Comparison of ENCODE assay signal across 10 cellular contexts in genomic region chr19:19410553-19411550, GRCh38. TPM values are rescaled to one million over a fixed set of nuclear protein-coding genes. Genes with fewer than 3 reads are reported as not detected.
A peak's percentile ranks its signal among the peaks of the same experiment; 100 is the strongest.
DNase-seq lines count a peak whose midpoint lies in the region; ATAC-seq and TF ChIP-seq lines count a peak whose summit lies in the region.
"Had no signal": no experiment of that assay in that cellular context is flagged by ENCODE, and none has a peak within 500 bp of the region (broad histone marks: within the 10 kb centered on the region; RNA-seq: fewer than 3 reads in every experiment).

No MANE protein-coding gene starts in this region.

- ATAC-seq in central memory CD8-positive, alpha-beta T cell (replicated peaks; ENCODE audit: extremely low read depth, poor library complexity, severe bottlenecking): peak; percentile 68
- ATAC-seq in HG03439 (IDR thresholded peaks at IDR 0.05; ENCODE audit: unreplicated experiment): no peak
- ATAC-seq: HCT116 had no signal

- H3K79me2 ChIP-seq in OCI-LY3 (ENCODE audit: low read length): peaks cover 99% of the 10 kb centered on the region

- H2AFZ ChIP-seq in OCI-LY3 (ENCODE audit: low read depth, low read length): no peak overlapping the region

- H3K4me2 ChIP-seq in OCI-LY3 (ENCODE audit: low read length): peak overlapping the region; percentile 48

- intact Hi-C loops in dorsolateral prefrontal cortex (cut with DNase I): no loop called here

- no peak overlapping the region for H3K9ac ChIP-seq in OCI-LY3 (ENCODE audit: low read length)

- H3K27ac ChIP-seq in OCI-LY3 (ENCODE audit: low read length): no peak overlapping the region
- H3K27ac ChIP-seq in dorsolateral prefrontal cortex: no peak overlapping the region
- H3K27ac ChIP-seq: Peyer's patch had no signal

- H3K4me3 ChIP-seq in OCI-LY3 (ENCODE audit: low read length) (peak overlapping the region; percentile 2; the same call in 1 of the 2 replicates), dorsolateral prefrontal cortex (no peak overlapping the region)
- H3K4me3 ChIP-seq: Peyer's patch had no signal

- peaks cover 81% of the 10 kb centered on the region for H4K20me1 ChIP-seq in OCI-LY3 (ENCODE audit: insufficient read depth, low read length)

- H3K9me3 Mint-ChIP-seq in central memory CD8-positive, alpha-beta T cell: no peaks in the 10 kb centered on the region

- no peaks in the 10 kb centered on the region for H3K9me3 ChIP-seq in OCI-LY3 (ENCODE audit: insufficient read depth, low read length)
- H3K9me3 ChIP-seq: Peyer's patch had no signal

- H3K27me3 Mint-ChIP-seq in central memory CD8-positive, alpha-beta T cell: no peaks in the 10 kb centered on the region

- peak overlapping the region; percentile 48 for H3K4me3 Mint-ChIP-seq in central memory CD8-positive, alpha-beta T cell

- H3K27ac Mint-ChIP-seq in central memory CD8-positive, alpha-beta T cell (ENCODE audit: low read depth): peak overlapping the region; percentile 60

- TF ChIP-seq CTCF in OCI-LY3 (IDR thresholded peaks at IDR 0.05; ENCODE audit: low read depth, low read length): no peak
- no peak for TF ChIP-seq CTCF in dorsolateral prefrontal cortex (IDR thresholded peaks at IDR 0.05 in 54 of 56, conservative IDR thresholded peaks at IDR 0.05 in 2 of 56; ENCODE audit: low read depth in 1 of 56, partially characterized antibody in 56 of 56)

- H3K4me1 ChIP-seq in OCI-LY3 (ENCODE audit: low read length): peaks cover 40% of the 10 kb centered on the region

- no peaks in the 10 kb centered on the region for H3K27me3 ChIP-seq in OCI-LY3 (ENCODE audit: low read depth, low read length)
- H3K27me3 ChIP-seq in dorsolateral prefrontal cortex: no peaks in the 10 kb centered on the region
- H3K27me3 ChIP-seq: Peyer's patch had no signal

- DNase-seq in activated CD4-positive, alpha-beta T cell treated with anti-CD3 and anti-CD28 coated beads for 24 hours (ENCODE audit: low read depth in 2 of 2): peak; percentile 23 to 27
- DNase-seq in activated CD4-positive, alpha-beta T cell treated with anti-CD3 and anti-CD28 coated beads, Interleukin-2, amount 50 U/mL, for 4 hours: no peak
- DNase-seq in central memory CD8-positive, alpha-beta T cell (ENCODE audit: low spot score in 2 of 2): peak in 1 of 2 donors; percentile 30
- peak; percentile 61 for DNase-seq in stimulated activated CD4-positive, alpha-beta T cell treated with anti-CD3 and anti-CD28 coated beads, Interleukin-4, amount 100 ng/mL, for 24 hours
- DNase-seq in OCI-M2 (lab: John Stamatoyannopoulos, UW; ENCODE audit: unreplicated experiment) (no peak), dorsolateral prefrontal cortex (no peak)
- DNase-seq: Peyer's patch had no signal

- peaks cover 79% of the 10 kb centered on the region for H3K4me1 Mint-ChIP-seq in central memory CD8-positive, alpha-beta T cell

- peaks cover 5% of the 10 kb centered on the region for H3K36me3 ChIP-seq in OCI-LY3 (replicated peaks; ENCODE audit: low read depth, low read length)
- H3K36me3 ChIP-seq: Peyer's patch had no signal

- H3K36me3 Mint-ChIP-seq in central memory CD8-positive, alpha-beta T cell (ENCODE audit: insufficient read depth): peaks cover 17% of the 10 kb centered on the region

RNA-seq across cellular contexts. Expression of gene GATAD2A, which starts 5.4 kb away (rescaled TPM):
- 10 to 100 TPM; 27.7 to 72.8 (median 40.1) TPM for total RNA-seq in dorsolateral prefrontal cortex

Comparison
In these comparisons a context has a peak if more than half of its experiments do, and no peak if none do; other contexts are left out.
1. DNase-seq: peak in activated CD4-positive, alpha-beta T cell treated with anti-CD3 and anti-CD28 coated beads for 24 hours (2 of 2) and stimulated activated CD4-positive, alpha-beta T cell treated with anti-CD3 and anti-CD28 coated beads, Interleukin-4, amount 100 ng/mL, for 24 hours (single experiment); none in activated CD4-positive, alpha-beta T cell treated with anti-CD3 and anti-CD28 coated beads, Interleukin-2, amount 50 U/mL, for 4 hours (0 of 2), OCI-M2 (single experiment) and dorsolateral prefrontal cortex (0 of 10).